In the genomic region with DNA sequence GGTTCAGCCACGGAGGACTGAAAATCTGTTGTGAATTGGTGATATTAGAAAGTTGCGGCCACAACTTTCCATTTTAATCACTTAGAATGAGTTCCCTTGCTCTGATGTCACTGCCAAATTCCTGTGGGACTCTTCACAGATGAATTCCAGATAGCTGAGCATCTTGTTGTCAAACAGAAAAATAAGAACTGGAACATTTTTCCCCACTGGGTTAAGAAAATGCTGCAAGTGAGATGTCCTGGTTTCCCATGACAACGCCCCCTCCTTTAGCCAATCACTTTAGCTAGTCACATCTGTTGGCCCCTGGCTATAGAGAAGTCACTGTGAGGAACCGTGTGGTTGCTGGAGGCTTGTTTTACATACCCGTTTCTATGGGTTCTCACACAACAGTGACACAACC, we compare ENCODE assay signal across 11 cellular contexts.
DNase-seq lines count a peak whose midpoint lies in the region; ATAC-seq and TF ChIP-seq lines count a peak whose summit lies in the region.
"Had no signal": no experiment of that assay in that cellular context is flagged by ENCODE, and none has a peak within 500 bp of the region (broad histone marks: within the 10 kb centered on the region; RNA-seq: fewer than 3 reads in every experiment).

No MANE protein-coding gene starts in this region.

- H3K27ac Mint-ChIP-seq in naive thymus-derived CD4-positive, alpha-beta T cell = peak overlapping the region in 1 of 9 donors; percentile 19
- H3K27ac Mint-ChIP-seq: activated naive CD8-positive, alpha-beta T cell; progenitor cell of endocrine pancreas had no signal

- no peaks in the 10 kb centered on the region for H3K9me3 ChIP-seq in SK-N-MC (ENCODE audit: low read depth, low read length)
- H3K9me3 ChIP-seq in naive thymus-derived CD4-positive, alpha-beta T cell (ENCODE audit: control insufficient read depth in 2 of 3, low read length in 3 of 3) = no peaks in the 10 kb centered on the region

- ATAC-seq in GM21717 (IDR thresholded peaks at IDR 0.05; ENCODE audit: unreplicated experiment) = peak; percentile 62
- ATAC-seq in naive thymus-derived CD4-positive, alpha-beta T cell = no peak

- peak overlapping the region; percentile 72 for H3K9ac ChIP-seq in SK-N-MC (ENCODE audit: insufficient read length)

- H3K9me3 Mint-ChIP-seq in naive thymus-derived CD4-positive, alpha-beta T cell = no peaks in the 10 kb centered on the region

- H3K27me3 Mint-ChIP-seq in naive thymus-derived CD4-positive, alpha-beta T cell = peaks cover 0 to 2% (median 0%) of the 10 kb centered on the region in 5 donors
- H3K27me3 Mint-ChIP-seq: activated naive CD8-positive, alpha-beta T cell had no signal

- peaks cover 0 to 3% (median 0%) of the 10 kb centered on the region in 5 donors for H3K36me3 Mint-ChIP-seq in naive thymus-derived CD4-positive, alpha-beta T cell

- H3K27me3 ChIP-seq in naive thymus-derived CD4-positive, alpha-beta T cell (ENCODE audit: control insufficient read depth in 2 of 2, insufficient read depth in 2 of 2, low read length in 2 of 2) = no peaks in the 10 kb centered on the region

- POLR2A ChIA-PET in naive thymus-derived CD4-positive, alpha-beta T cell (lab: Charles Lee) = no interaction called here

- intact Hi-C loops in naive thymus-derived CD4-positive, alpha-beta T cell (cut with micrococcal nuclease) = no loop called here

- no peaks in the 10 kb centered on the region for H3K4me1 ChIP-seq in naive thymus-derived CD4-positive, alpha-beta T cell (ENCODE audit: control insufficient read depth in 2 of 2, insufficient read depth in 2 of 2, low read length in 2 of 2)

- peaks cover 13% of the 10 kb centered on the region for H3K36me3 ChIP-seq in SK-N-MC (ENCODE audit: insufficient read depth, low read length)
- no peaks in the 10 kb centered on the region for H3K36me3 ChIP-seq in naive thymus-derived CD4-positive, alpha-beta T cell (ENCODE audit: control insufficient read depth in 2 of 3, insufficient read depth in 3 of 3, low read length in 3 of 3)

- H3K27ac ChIP-seq in SK-N-MC = peak overlapping the region; percentile 100
- H3K27ac ChIP-seq in naive thymus-derived CD4-positive, alpha-beta T cell (ENCODE audit: low read depth, low read length) = no peak overlapping the region

- TF ChIP-seq CTCF in AG10803 (conservative IDR thresholded peaks at IDR 0.05; ENCODE audit: low read length) = no peak

- peak; percentile 97 for DNase-seq in AG10803 (ENCODE audit: low read depth)
- DNase-seq in SK-N-MC (ENCODE audit: low read depth, low spot score) = peak; percentile 89
- DNase-seq in hepatic stellate cell (ENCODE audit: low spot score) = peak; percentile 72
- DNase-seq in naive thymus-derived CD4-positive, alpha-beta T cell = no peak
- no peak for DNase-seq in NCI-H2081 treated with DMSO at 0.1 percent for 48 hours (lab: John Stamatoyannopoulos, UW)
- no peak for DNase-seq in DMS53 treated with DMSO at 0.1 percent for 48 hours (lab: John Stamatoyannopoulos, UW; ENCODE audit: unreplicated experiment)
- no peak for DNase-seq in activated effector memory CD4-positive, alpha-beta T cell treated with Interleukin-2 at 50 U/mL for 16 hours
- DNase-seq: NCI-H1092 treated with DMSO at 0.1 percent for 48 hours had no signal

- CTCF ChIA-PET in naive thymus-derived CD4-positive, alpha-beta T cell (lab: Charles Lee) = interaction anchor here (0.7 kb wide), 1 partner anchor 43 kb away, joined by 3 read pairs; no protein-coding TSS in a partner anchor

- H3K4me3 ChIP-seq in AG10803 (ENCODE audit: low read length) = no peak overlapping the region
- peak overlapping the region; percentile 69 for H3K4me3 ChIP-seq in SK-N-MC
- no peak overlapping the region for H3K4me3 ChIP-seq in naive thymus-derived CD4-positive, alpha-beta T cell (ENCODE audit: low read length)

- peaks cover 0 to 2% (median 0%) of the 10 kb centered on the region in 7 donors for H3K4me1 Mint-ChIP-seq in naive thymus-derived CD4-positive, alpha-beta T cell

- H3K4me3 Mint-ChIP-seq in naive thymus-derived CD4-positive, alpha-beta T cell = no peak overlapping the region
- H3K4me3 Mint-ChIP-seq: activated naive CD8-positive, alpha-beta T cell had no signal

Comparison
In these comparisons a context has a peak if more than half of its experiments do, and no peak if none do; other contexts are left out.
1. DNase-seq: peak in AG10803 (single experiment), SK-N-MC (single experiment) and hepatic stellate cell (single experiment); none in naive thymus-derived CD4-positive, alpha-beta T cell (0 of 9), NCI-H2081 treated with DMSO at 0.1 percent for 48 hours (single experiment), DMS53 treated with DMSO at 0.1 percent for 48 hours (single experiment) and activated effector memory CD4-positive, alpha-beta T cell treated with Interleukin-2 at 50 U/mL for 16 hours (single experiment).